ENCODE assay signal across 18 cellular contexts in genomic region chr11:125410091-125410490, GRCh38.
DNase-seq lines count a peak whose midpoint lies in the region; ATAC-seq, FAIRE-seq and TF ChIP-seq lines count a peak whose summit lies in the region.
"Had no signal": no experiment of that assay in that cellular context is flagged by ENCODE, and none has a peak within 500 bp of the region (broad histone marks: within the 10 kb centered on the region; RNA-seq: fewer than 3 reads in every experiment).

No MANE protein-coding gene starts in this region.

- no peak for FAIRE-seq in kidney (lab: Jason Lieb, UNC)

- TF ChIP-seq CTCF in MCF 10A (IDR thresholded peaks at IDR 0.05; ENCODE audit: unreplicated experiment) (no peak), kidney (IDR thresholded peaks at IDR 0.05; ENCODE audit: borderline replicate concordance, extremely low read depth, insufficient read depth) (no peak)

- DNase-seq in Daoy (ENCODE audit: low read depth) (peak; percentile 73), LHCN-M2 (ENCODE audit: low read depth) (peak; percentile 51), MCF 10A (ENCODE audit: unreplicated experiment) (peak; percentile 36), kidney (peak; percentile 67), Kasumi-1 (lab: John Stamatoyannopoulos, UW) (no peak)
- DNase-seq in stimulated activated effector memory CD8-positive, alpha-beta T cell treated with anti-CD3 and anti-CD28 coated beads, Interleukin-12 subunit alpha, Interleukin-12 subunit beta, amount 100 ng/mL, for 72 hours (ENCODE audit: low spot score in 2 of 2), result no peak
- no peak for DNase-seq in activated naive CD4-positive, alpha-beta T cell (lab: John Stamatoyannopoulos, UW)
- DNase-seq: activated CD4-positive, alpha-beta T cell treated with anti-CD3 and anti-CD28 coated beads for 48 hours; CD8-positive, alpha-beta T cell; effector CD4-positive, alpha-beta T cell; GOT3; lower lobe of right lung; naive thymus-derived CD4-positive, alpha-beta T cell; NCI-H146; stimulated activated naive CD8-positive, alpha-beta T cell treated with anti-CD3 and anti-CD28 coated beads, Interleukin-15, amount 100 ng/mL, for 72 hours had no signal

- BruUV-seq in MCF 10A (replicated peaks; lab: Mats Ljungman, UMichigan), result no TSS peak

- H3K4me1 ChIP-seq in kidney (ENCODE audit: control insufficient read depth in 1 of 2, insufficient read depth in 1 of 2, low read depth in 1 of 2, low read length in 2 of 2), result no peaks in the 10 kb centered on the region
- H3K4me1 ChIP-seq: SJSA1 had no signal

- H3K36me3 Mint-ChIP-seq in MCF 10A (ENCODE audit: insufficient read depth, unreplicated experiment), result no peaks in the 10 kb centered on the region
- no peaks in the 10 kb centered on the region for H3K36me3 Mint-ChIP-seq in stimulated activated effector memory CD8-positive, alpha-beta T cell treated with anti-CD3 and anti-CD28 coated beads, Interleukin-12 subunit alpha, Interleukin-12 subunit beta, amount 100 ng/mL, for 72 hours
- H3K36me3 Mint-ChIP-seq: activated naive CD8-positive, alpha-beta T cell; CD8-positive, alpha-beta T cell; naive thymus-derived CD4-positive, alpha-beta T cell had no signal

- CTCF ChIA-PET in MCF 10A (lab: Yijun Ruan, JAX), result interaction anchor here (0.6 to 2.1 kb wide), 4 partner anchors 13 to 269 kb away, joined by 3 to 9 read pairs (median 4); no protein-coding TSS in a partner anchor

- intact Hi-C loops in MCF 10A (cut with micrococcal nuclease) (no loop called here), kidney (cut with DNase I) (no loop called here)

- H3K4me1 Mint-ChIP-seq in MCF 10A (ENCODE audit: insufficient read depth, unreplicated experiment), result peaks cover 2% of the 10 kb centered on the region
- peaks cover 4% of the 10 kb centered on the region for H3K4me1 Mint-ChIP-seq in stimulated activated effector memory CD8-positive, alpha-beta T cell treated with anti-CD3 and anti-CD28 coated beads, Interleukin-12 subunit alpha, Interleukin-12 subunit beta, amount 100 ng/mL, for 72 hours

- no peak overlapping the region for H3K9ac ChIP-seq in kidney (ENCODE audit: low read length in 2 of 2)

- H3K36me3 ChIP-seq in kidney (ENCODE audit: control insufficient read depth in 1 of 2, insufficient read depth in 2 of 2, low read length in 2 of 2), result no peaks in the 10 kb centered on the region
- H3K36me3 ChIP-seq: lower lobe of right lung, SJSA1 had no signal

- ATAC-seq in HG03108 (IDR thresholded peaks at IDR 0.05; ENCODE audit: unreplicated experiment), result no peak
- no peak for ATAC-seq in stimulated activated effector memory CD8-positive, alpha-beta T cell treated with anti-CD3 and anti-CD28 coated beads, Interleukin-12 subunit alpha, Interleukin-12 subunit beta, amount 100 ng/mL, for 72 hours
- ATAC-seq: CD8-positive, alpha-beta T cell; lower lobe of right lung; naive thymus-derived CD4-positive, alpha-beta T cell; stimulated activated naive CD8-positive, alpha-beta T cell treated with anti-CD3 and anti-CD28 coated beads, Interleukin-15, amount 100 ng/mL, for 72 hours had no signal

- no peak overlapping the region for H3K27ac Mint-ChIP-seq in MCF 10A (ENCODE audit: low read depth, unreplicated experiment)
- no peak overlapping the region for H3K27ac Mint-ChIP-seq in stimulated activated effector memory CD8-positive, alpha-beta T cell treated with anti-CD3 and anti-CD28 coated beads, Interleukin-12 subunit alpha, Interleukin-12 subunit beta, amount 100 ng/mL, for 72 hours
- H3K27ac Mint-ChIP-seq: activated naive CD8-positive, alpha-beta T cell; CD8-positive, alpha-beta T cell; naive thymus-derived CD4-positive, alpha-beta T cell; stimulated activated naive CD8-positive, alpha-beta T cell treated with anti-CD3 and anti-CD28 coated beads, Interleukin-15, amount 100 ng/mL, for 72 hours had no signal

- H3K9me3 ChIP-seq in kidney (ENCODE audit: control insufficient read depth in 1 of 2, low read length in 2 of 2), result no peaks in the 10 kb centered on the region
- H3K9me3 ChIP-seq: lower lobe of right lung, SJSA1 had no signal

- no peak overlapping the region for H3K4me3 ChIP-seq in kidney (ENCODE audit: low read length in 2 of 2)
- H3K4me3 ChIP-seq: lower lobe of right lung, SJSA1 had no signal

- POLR2A ChIA-PET in MCF 10A (lab: Yijun Ruan, JAX), result no interaction called here

- peaks cover 60% of the 10 kb centered on the region for H3K27me3 Mint-ChIP-seq in MCF 10A (ENCODE audit: insufficient read depth, unreplicated experiment)

- H3K4me3 Mint-ChIP-seq in MCF 10A (ENCODE audit: unreplicated experiment), result no peak overlapping the region
- no peak overlapping the region for H3K4me3 Mint-ChIP-seq in stimulated activated effector memory CD8-positive, alpha-beta T cell treated with anti-CD3 and anti-CD28 coated beads, Interleukin-12 subunit alpha, Interleukin-12 subunit beta, amount 100 ng/mL, for 72 hours
- H3K4me3 Mint-ChIP-seq: activated naive CD8-positive, alpha-beta T cell; CD8-positive, alpha-beta T cell; naive thymus-derived CD4-positive, alpha-beta T cell; stimulated activated naive CD8-positive, alpha-beta T cell treated with anti-CD3 and anti-CD28 coated beads, Interleukin-15, amount 100 ng/mL, for 72 hours had no signal

- no peaks in the 10 kb centered on the region for H3K9me3 Mint-ChIP-seq in MCF 10A (ENCODE audit: unreplicated experiment)
- no peaks in the 10 kb centered on the region for H3K9me3 Mint-ChIP-seq in stimulated activated effector memory CD8-positive, alpha-beta T cell treated with anti-CD3 and anti-CD28 coated beads, Interleukin-12 subunit alpha, Interleukin-12 subunit beta, amount 100 ng/mL, for 72 hours
- H3K9me3 Mint-ChIP-seq: CD8-positive, alpha-beta T cell; naive thymus-derived CD4-positive, alpha-beta T cell; stimulated activated naive CD8-positive, alpha-beta T cell treated with anti-CD3 and anti-CD28 coated beads, Interleukin-15, amount 100 ng/mL, for 72 hours had no signal

- H3K27ac ChIP-seq in kidney (ENCODE audit: low read depth in 2 of 2, low read length in 2 of 2), result no peak overlapping the region
- H3K27ac ChIP-seq: lower lobe of right lung, SJSA1 had no signal

Comparison
In these comparisons a context has a peak if more than half of its experiments do, and no peak if none do; other contexts are left out.
1. DNase-seq: peak in Daoy (single experiment), LHCN-M2 (single experiment), MCF 10A (single experiment) and kidney (single experiment); none in Kasumi-1 (0 of 2), stimulated activated effector memory CD8-positive, alpha-beta T cell treated with anti-CD3 and anti-CD28 coated beads, Interleukin-12 subunit alpha, Interleukin-12 subunit beta, amount 100 ng/mL, for 72 hours (0 of 2) and activated naive CD4-positive, alpha-beta T cell (0 of 4).